Comparison of ENCODE assay signal across 19 cellular contexts in the genomic region with DNA sequence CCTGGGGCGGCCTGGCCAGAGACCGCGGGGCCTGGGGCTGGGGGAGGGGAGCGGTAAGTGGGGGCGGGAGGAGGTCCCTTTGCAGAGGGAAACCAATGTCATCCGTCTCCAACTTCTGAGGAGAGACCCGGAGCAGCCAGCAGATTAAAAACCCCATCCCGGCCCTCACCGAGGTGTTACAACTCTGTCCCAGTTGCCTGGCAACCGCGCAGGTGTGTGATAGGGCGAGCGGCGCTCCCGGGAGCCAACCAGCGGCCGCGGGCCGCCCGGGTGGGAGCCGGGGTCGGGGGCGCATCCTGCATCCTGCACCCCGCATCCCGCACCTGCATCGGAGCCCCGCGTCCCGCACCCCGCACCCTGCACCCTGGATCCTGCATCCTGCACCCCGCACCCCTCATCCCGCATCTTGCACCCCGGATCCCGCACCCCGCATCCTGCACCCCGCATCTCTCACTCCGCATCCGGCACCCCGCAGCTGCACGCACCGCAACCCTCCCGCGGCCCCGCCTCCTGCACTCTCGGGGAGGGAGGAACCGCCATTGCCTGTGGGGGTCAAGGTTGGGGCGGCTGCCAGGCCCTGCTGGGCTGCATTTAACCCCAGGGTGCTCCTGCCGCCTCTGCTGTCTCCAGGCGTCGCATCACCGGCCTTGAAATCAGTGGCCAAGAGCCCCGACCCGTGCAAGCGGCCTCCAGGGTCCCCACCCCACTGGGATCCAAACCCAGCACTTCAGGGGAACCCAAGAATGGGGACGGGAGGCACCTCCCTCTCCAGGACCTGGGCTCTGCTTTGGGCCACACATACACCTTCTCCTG. TPM values are rescaled to one million over a fixed set of nuclear protein-coding genes. Genes with fewer than 3 reads are reported as not detected.
DNase-seq lines count a peak whose midpoint lies in the region; ATAC-seq, FAIRE-seq and TF ChIP-seq lines count a peak whose summit lies in the region.
"Had no signal": no experiment of that assay in that cellular context is flagged by ENCODE, and none has a peak within 500 bp of the region (broad histone marks: within the 10 kb centered on the region; RNA-seq: fewer than 3 reads in every experiment).

No MANE protein-coding gene starts in this region.

- no peak overlapping the region for H3K4me3 Mint-ChIP-seq in activated naive CD8-positive, alpha-beta T cell treated with anti-CD3 and anti-CD28 coated beads, Interleukin-2, amount 10 ng/mL, durations not matched to agents 7 days and 5 days
- H3K4me3 Mint-ChIP-seq in T-helper 17 cell, result no peak overlapping the region

- no peak for ATAC-seq in activated naive CD8-positive, alpha-beta T cell treated with anti-CD3 and anti-CD28 coated beads, Interleukin-2, amount 10 ng/mL, durations not matched to agents 7 days and 5 days (ENCODE audit: low read depth)
- no peak for ATAC-seq in T-helper 17 cell

- peak overlapping the region; percentile 10 for H3K27ac ChIP-seq in cardiac muscle cell
- no peak overlapping the region for H3K27ac ChIP-seq in iPS DF 6.9 (ENCODE audit: low read length)
- no peak overlapping the region for H3K27ac ChIP-seq in vagina
- H3K27ac ChIP-seq: GM23248 had no signal

- H3K4me1 Mint-ChIP-seq in activated naive CD8-positive, alpha-beta T cell treated with anti-CD3 and anti-CD28 coated beads, Interleukin-2, amount 10 ng/mL, durations not matched to agents 7 days and 5 days, result peaks cover 22% of the 10 kb centered on the region
- H3K4me1 Mint-ChIP-seq in T-helper 17 cell, result peaks cover 14% of the 10 kb centered on the region

- H3K4me1 ChIP-seq in cardiac muscle cell (ENCODE audit: low read depth) (peaks cover 24% of the 10 kb centered on the region), iPS DF 6.9 (ENCODE audit: control insufficient read depth, insufficient read depth, low read length) (no peaks in the 10 kb centered on the region), vagina (peaks cover 16% of the 10 kb centered on the region)

- TF ChIP-seq CTCF in cardiac muscle cell (IDR thresholded peaks at IDR 0.05; ENCODE audit: low read depth, low read length) (no peak), vagina (IDR thresholded peaks at IDR 0.05) (no peak)

- H3K27ac Mint-ChIP-seq in activated naive CD8-positive, alpha-beta T cell treated with anti-CD3 and anti-CD28 coated beads, Interleukin-2, amount 10 ng/mL, durations not matched to agents 7 days and 5 days, result no peak overlapping the region
- no peak overlapping the region for H3K27ac Mint-ChIP-seq in T-helper 17 cell

- no peak for TF ChIP-seq POLR2A in vagina (IDR thresholded peaks at IDR 0.05)

- FAIRE-seq in RCC 7860 (lab: Jason Lieb, UNC), result no peak
- FAIRE-seq: small intestine, urothelium cell line had no signal

- intact Hi-C loops in cardiac septum (cut with DNase I), result no loop called here
- intact Hi-C loops in vagina (cut with DNase I), result no loop called here

- H3K27me3 ChIP-seq in cardiac muscle cell, result no peaks in the 10 kb centered on the region
- H3K27me3 ChIP-seq in iPS DF 6.9 (ENCODE audit: control insufficient read depth, insufficient read depth, low read length), result no peaks in the 10 kb centered on the region
- H3K27me3 ChIP-seq in vagina, result no peaks in the 10 kb centered on the region

- H3K4me3 ChIP-seq in cardiac muscle cell (no peak overlapping the region), iPS DF 6.9 (ENCODE audit: low read length) (peak overlapping the region; percentile 5; the same call in 1 of the 2 replicates), vagina (no peak overlapping the region)
- H3K4me3 ChIP-seq: GM23248 had no signal

- peak in 1 of 2 donors; percentile 68 for DNase-seq in cardiac muscle cell (ENCODE audit: low read depth in 1 of 2, low spot score in 1 of 2)
- DNase-seq in cardiac septum (ENCODE audit: low spot score), result no peak
- peak; percentile 41 for DNase-seq in activated naive CD8-positive, alpha-beta T cell treated with anti-CD3 and anti-CD28 coated beads, Interleukin-2, amount 10 ng/mL, durations not matched to agents 7 days and 5 days
- DNase-seq in iPS DF 6.9 (ENCODE audit: low read depth, low spot score), result no peak
- DNase-seq in RCC 7860 (ENCODE audit: low spot score), result no peak
- DNase-seq in T-helper 17 cell, result no peak
- no peak for DNase-seq in NCI-H1694 (lab: John Stamatoyannopoulos, UW)
- DNase-seq in vagina (ENCODE audit: extremely low spot score in 2 of 2), result no peak
- DNase-seq: activated gamma-delta T cell; AML-193; DND-41; effector memory CD4-positive, alpha-beta T cell; GM23248; NCI-H2171 treated with DMSO at 0.1 percent for 48 hours; occipital lobe; small intestine; stimulated activated naive CD4-positive, alpha-beta T cell treated with Interleukin-2 at 50 U/mL for 16 hours had no signal

- H3K9me3 Mint-ChIP-seq in activated naive CD8-positive, alpha-beta T cell treated with anti-CD3 and anti-CD28 coated beads, Interleukin-2, amount 10 ng/mL, durations not matched to agents 7 days and 5 days, result no peaks in the 10 kb centered on the region
- H3K9me3 Mint-ChIP-seq: brain had no signal

- no CpG with 5 or more reads among the region's 55 CpGs for WGBS in iPS DF 6.9 (ENCODE audit: insufficient coverage, insufficient read length)

- no peaks in the 10 kb centered on the region for H3K9me3 ChIP-seq in cardiac muscle cell (ENCODE audit: low read depth)
- no peaks in the 10 kb centered on the region for H3K9me3 ChIP-seq in iPS DF 6.9 (ENCODE audit: control insufficient read depth, insufficient read depth, low read length)
- no peaks in the 10 kb centered on the region for H3K9me3 ChIP-seq in T-helper 17 cell (ENCODE audit: control insufficient read depth, low read length, poor library complexity, severe bottlenecking)
- H3K9me3 ChIP-seq in vagina, result no peaks in the 10 kb centered on the region

- POLR2A ChIA-PET in activated naive CD8-positive, alpha-beta T cell treated with anti-CD3 and anti-CD28 coated beads, Interleukin-2, amount 10 ng/mL, durations not matched to agents 7 days and 5 days (lab: Charles Lee), result no interaction called here

- H3K27me3 Mint-ChIP-seq in activated naive CD8-positive, alpha-beta T cell treated with anti-CD3 and anti-CD28 coated beads, Interleukin-2, amount 10 ng/mL, durations not matched to agents 7 days and 5 days, result peaks cover 3% of the 10 kb centered on the region
- peaks cover 41% of the 10 kb centered on the region for H3K27me3 Mint-ChIP-seq in T-helper 17 cell

- H3K36me3 ChIP-seq in cardiac muscle cell (no peaks in the 10 kb centered on the region), iPS DF 6.9 (ENCODE audit: control insufficient read depth, insufficient read depth, low read length) (no peaks in the 10 kb centered on the region), vagina (no peaks in the 10 kb centered on the region)

- peaks cover 4% of the 10 kb centered on the region for H3K36me3 Mint-ChIP-seq in activated naive CD8-positive, alpha-beta T cell treated with anti-CD3 and anti-CD28 coated beads, Interleukin-2, amount 10 ng/mL, durations not matched to agents 7 days and 5 days
- peaks cover 2% of the 10 kb centered on the region for H3K36me3 Mint-ChIP-seq in T-helper 17 cell (ENCODE audit: low read depth)
- H3K36me3 Mint-ChIP-seq: brain had no signal

RNA-seq across cellular contexts. Expression of gene RTN4RL1, which starts 47.3 kb away (rescaled TPM):
- total RNA-seq in cardiac muscle cell (34.3 and 45.4 TPM in 2 replicates), cardiac septum (0.32 TPM), T-helper 17 cell (under 1 TPM; 0.21 to 0.90 TPM), vagina (3.7 TPM)
- 32.2 and 46.2 TPM in 2 replicates for polyA plus RNA-seq in cardiac muscle cell
- under 1 TPM; 0.22 to 0.45 TPM for total RNA-seq in activated naive CD8-positive, alpha-beta T cell treated with anti-CD3 and anti-CD28 coated beads, Interleukin-2, amount 10 ng/mL, durations not matched to agents 7 days and 5 days
- polyA plus RNA-seq: GM23248 had no signal

RNA-seq across cellular contexts. Expression of gene DPH1, which starts 52.2 kb away (rescaled TPM):
- total RNA-seq in cardiac muscle cell (43.2 and 88.6 TPM in 2 replicates), cardiac septum (28.8 TPM), T-helper 17 cell (10 to 100 TPM; 85.1 to 92.6 TPM), vagina (43.0 TPM)
- polyA plus RNA-seq in cardiac muscle cell, result 59.5 and 94.5 TPM in 2 replicates
- total RNA-seq in activated naive CD8-positive, alpha-beta T cell treated with anti-CD3 and anti-CD28 coated beads, Interleukin-2, amount 10 ng/mL, durations not matched to agents 7 days and 5 days, result 10 to 100 TPM; 45.7 to 46.4 TPM
